Comparison of ENCODE assay signal across 13 cellular contexts in genomic region chr12:75684678-75685620, GRCh38.
DNase-seq lines count a peak whose midpoint lies in the region; ATAC-seq lines count a peak whose summit lies in the region.
"Had no signal": no experiment of that assay in that cellular context is flagged by ENCODE, and none has a peak within 500 bp of the region (broad histone marks: within the 10 kb centered on the region; RNA-seq: fewer than 3 reads in every experiment).

No MANE protein-coding gene starts in this region.

- H3K36me3 ChIP-seq in adipocyte (ENCODE audit: control insufficient read depth, insufficient read depth, low read length, severe bottlenecking): no peaks in the 10 kb centered on the region
- H3K36me3 ChIP-seq: stomach had no signal

- no peaks in the 10 kb centered on the region for H3K9me3 ChIP-seq in adipocyte (ENCODE audit: control insufficient read depth, low read length)
- H3K9me3 ChIP-seq: stomach had no signal

- DNase-seq in AG08395 (ENCODE audit: low spot score) (peak; percentile 65), HS-27A (ENCODE audit: low read depth) (peak; percentile 14), adipocyte (ENCODE audit: low read depth) (peak; percentile 52), iris pigment epithelial cell (ENCODE audit: low read depth) (peak; percentile 91), UCSD-AML1 (lab: John Stamatoyannopoulos, UW; ENCODE audit: unreplicated experiment) (no peak)
- DNase-seq: C1 segment of cervical spinal cord; left ventricle myocardium superior; occipital lobe; stimulated activated CD4-positive, alpha-beta T cell treated with anti-CD3 and anti-CD28 coated beads, Interleukin-2, amount 100 ng/mL, for 24 hours; stomach had no signal

- no peaks in the 10 kb centered on the region for H3K27me3 ChIP-seq in adipocyte (replicated peaks; ENCODE audit: control insufficient read depth, insufficient read depth, low read length)
- H3K27me3 ChIP-seq: stomach had no signal

- ATAC-seq in HG02763 (IDR thresholded peaks at IDR 0.05; ENCODE audit: unreplicated experiment) (no peak), GM18511 (IDR thresholded peaks at IDR 0.05; ENCODE audit: unreplicated experiment) (no peak), HG03378 (IDR thresholded peaks at IDR 0.05; ENCODE audit: unreplicated experiment) (no peak)
- ATAC-seq: left ventricle myocardium superior had no signal

- no peak overlapping the region for H3K9ac ChIP-seq in adipocyte (ENCODE audit: low read length)

- peak overlapping the region; percentile 9 for H3K4me3 ChIP-seq in adipocyte (ENCODE audit: low read length)
- H3K4me3 ChIP-seq: stomach had no signal

- H3K4me1 ChIP-seq in adipocyte (ENCODE audit: control insufficient read depth, insufficient read depth, low read length): peaks cover 20% of the 10 kb centered on the region
- H3K4me1 ChIP-seq: stomach had no signal
